In genomic region chr5:167800405-167800804, GRCh38 we compare ENCODE assay signal across 24 cellular contexts.
DNase-seq lines count a peak whose midpoint lies in the region; ATAC-seq, FAIRE-seq and TF ChIP-seq lines count a peak whose summit lies in the region.
"Had no signal": no experiment of that assay in that cellular context is flagged by ENCODE, and none has a peak within 500 bp of the region (broad histone marks: within the 10 kb centered on the region; RNA-seq: fewer than 3 reads in every experiment).

No MANE protein-coding gene starts in this region.

- H3K79me1 ChIP-seq in H1 (ENCODE audit: low read depth, low read length) (no peaks in the 10 kb centered on the region), mesenchymal stem cell (replicated peaks; ENCODE audit: low read length, poor library complexity, severe bottlenecking) (peaks cover 13% of the 10 kb centered on the region)

- H3K4me3 ChIP-seq in SK-N-MC (no peak overlapping the region), H1 (ENCODE audit: extremely low read depth in 1 of 4, insufficient read depth in 2 of 4, low read depth in 3 of 4, low read length in 4 of 4) (no peak overlapping the region), mesenchymal stem cell (ENCODE audit: insufficient read depth in 1 of 2, low read depth in 1 of 2, low read length in 2 of 2) (no peak overlapping the region), neural progenitor cell (no peak overlapping the region)
- H3K4me3 ChIP-seq: A549; BLaER1 treated with 17β-estradiol and CSF1 and Interleukin-3, amounts not matched to agents 10 nM and 100 nM had no signal

- H3K9me3 ChIP-seq in SK-N-MC (ENCODE audit: low read depth, low read length): no peaks in the 10 kb centered on the region
- no peaks in the 10 kb centered on the region for H3K9me3 ChIP-seq in H1 (ENCODE audit: insufficient read depth in 2 of 2, low read depth in 1 of 2, low read length in 1 of 2)
- no peaks in the 10 kb centered on the region for H3K9me3 ChIP-seq in mesenchymal stem cell (ENCODE audit: control insufficient read depth, low read length)
- no peaks in the 10 kb centered on the region for H3K9me3 ChIP-seq in neural progenitor cell (ENCODE audit: low read depth)
- H3K9me3 ChIP-seq: A549; BLaER1 treated with 17β-estradiol and CSF1 and Interleukin-3, amounts not matched to agents 10 nM and 100 nM; Caco-2 had no signal

- ATAC-seq in HG03039 (IDR thresholded peaks at IDR 0.05; ENCODE audit: unreplicated experiment): no peak
- no peak for ATAC-seq in activated CD8-positive, alpha-beta T cell treated with anti-CD3 and anti-CD28 coated beads for 36 hours
- ATAC-seq: A549; CD8-positive, alpha-beta T cell had no signal

- H3K4me1 Mint-ChIP-seq in neural progenitor cell: peaks cover 33% of the 10 kb centered on the region
- no peaks in the 10 kb centered on the region for H3K4me1 Mint-ChIP-seq in activated CD8-positive, alpha-beta T cell treated with anti-CD3 and anti-CD28 coated beads for 36 hours (ENCODE audit: low read depth)
- H3K4me1 Mint-ChIP-seq: B cell had no signal

- no peak overlapping the region for H3K56ac ChIP-seq in H1 (replicated peaks; ENCODE audit: insufficient read length, low read depth, low read length)

- no peak overlapping the region for H2BK20ac ChIP-seq in H1 (ENCODE audit: low read length)

- H3K23ac ChIP-seq in H1 (ENCODE audit: insufficient read length) (no peak overlapping the region), mesenchymal stem cell (ENCODE audit: low read length in 2 of 2) (no peak overlapping the region)

- H3K4ac ChIP-seq in H1 (replicated peaks; ENCODE audit: insufficient read length, low read depth, low read length) (no peak overlapping the region), mesenchymal stem cell (ENCODE audit: low read depth in 1 of 2, low read length in 2 of 2) (no peak overlapping the region)

- no peak for TF ChIP-seq RAD21 in H1 (IDR thresholded peaks at IDR 0.05 in 1 of 2, conservative IDR thresholded peaks at IDR 0.05 in 1 of 2; ENCODE audit: low read depth in 2 of 2, low read length in 2 of 2)

- CTCF ChIA-PET in H1 (lab: Charles Lee; ENCODE audit: partially characterized antibody): interaction anchor here (0.8 kb wide), 1 partner anchor 29 kb away, joined by 3 read pairs; no protein-coding TSS in a partner anchor
- CTCF ChIA-PET in activated CD8-positive, alpha-beta T cell treated with anti-CD3 and anti-CD28 coated beads for 36 hours (lab: Charles Lee): no interaction called here

- no peak for TF ChIP-seq EP300 in H1 (IDR thresholded peaks at IDR 0.05; ENCODE audit: borderline replicate concordance in 1 of 2, low read depth in 2 of 2, low read length in 2 of 2)

- H2BK120ac ChIP-seq in H1 (replicated peaks; ENCODE audit: low read depth, low read length): no peak overlapping the region
- H2BK120ac ChIP-seq in mesenchymal stem cell (ENCODE audit: low read depth, low read length): no peak overlapping the region

- no peak for FAIRE-seq in H1 (lab: Jason Lieb, UNC)
- FAIRE-seq: A549, D721Med, G401.6, GM12891, GM19239 had no signal

- POLR2A ChIA-PET in H1 (lab: Charles Lee; ENCODE audit: partially characterized antibody): no interaction called here
- POLR2A ChIA-PET in activated CD8-positive, alpha-beta T cell treated with anti-CD3 and anti-CD28 coated beads for 36 hours (lab: Charles Lee): no interaction called here

- H2BK15ac ChIP-seq in H1 (ENCODE audit: low read length) (peak overlapping the region; percentile 83; the same call in 1 of the 2 replicates), mesenchymal stem cell (ENCODE audit: low read depth, poor library complexity, severe bottlenecking) (no peak overlapping the region)

- no peak overlapping the region for H4K91ac ChIP-seq in H1 (replicated peaks; ENCODE audit: insufficient read length, low read length)
- H4K91ac ChIP-seq in mesenchymal stem cell (ENCODE audit: low read length): no peak overlapping the region

- H3K23me2 ChIP-seq in H1 (ENCODE audit: low read depth, low read length): no peaks in the 10 kb centered on the region

- no peak overlapping the region for H2AK5ac ChIP-seq in H1 (ENCODE audit: low read depth, low read length)
- H2AK5ac ChIP-seq in mesenchymal stem cell (ENCODE audit: low read length, severe bottlenecking): peak overlapping the region; percentile 53

- TF ChIP-seq CTCF in H1 (IDR thresholded peaks at IDR 0.05; ENCODE audit: control extremely low read depth in 1 of 3, insufficient read depth in 1 of 3, low read depth in 1 of 3, low read length in 3 of 3) (no peak), neural progenitor cell (IDR thresholded peaks at IDR 0.05) (no peak)
- no peak for TF ChIP-seq CTCF in activated CD8-positive, alpha-beta T cell treated with anti-CD3 and anti-CD28 coated beads for 36 hours (IDR thresholded peaks at IDR 0.05)

- H4K5ac ChIP-seq in H1 (ENCODE audit: insufficient read length, low read depth, low read length): no peak overlapping the region

- H3K36me3 ChIP-seq in SK-N-MC (ENCODE audit: insufficient read depth, low read length) (no peaks in the 10 kb centered on the region), H1 (ENCODE audit: control insufficient read depth in 2 of 4, insufficient read depth in 4 of 4, low read length in 3 of 4) (no peaks in the 10 kb centered on the region), mesenchymal stem cell (ENCODE audit: control insufficient read depth in 1 of 2, insufficient read depth in 2 of 2, low read depth in 1 of 2, low read length in 2 of 2) (peaks cover 0 to 2% of the 10 kb centered on the region in 2 experiments), neural progenitor cell (no peaks in the 10 kb centered on the region)

- H3K4me2 ChIP-seq in H1 (ENCODE audit: insufficient read depth in 1 of 2, low read depth in 2 of 2, low read length in 2 of 2) (no peak overlapping the region), mesenchymal stem cell (ENCODE audit: low read length, poor library complexity, severe bottlenecking) (no peak overlapping the region), neural progenitor cell (no peak overlapping the region)
- H3K4me2 ChIP-seq: A549; BLaER1 treated with 17β-estradiol and CSF1 and Interleukin-3, amounts not matched to agents 10 nM and 100 nM had no signal

- intact Hi-C loops in posterior cingulate gyrus (cut with DNase I): no loop called here
- intact Hi-C loops in activated CD8-positive, alpha-beta T cell treated with anti-CD3 and anti-CD28 coated beads for 36 hours (cut with micrococcal nuclease): no loop called here

- peaks cover 0 to 3% (median 1%) of the 10 kb centered on the region in 4 experiments; a peak in 3 of 7 replicates for H3K4me1 ChIP-seq in H1 (replicated peaks in 1 of 4; ENCODE audit: control insufficient read depth in 3 of 4, insufficient read depth in 4 of 4, low read length in 3 of 4)
- peaks cover 2% of the 10 kb centered on the region for H3K4me1 ChIP-seq in mesenchymal stem cell (ENCODE audit: control insufficient read depth, insufficient read depth, low read depth, low read length)
- peaks cover 12% of the 10 kb centered on the region for H3K4me1 ChIP-seq in neural progenitor cell
- H3K4me1 ChIP-seq: A549 had no signal

- H4K8ac ChIP-seq in H1 (ENCODE audit: extremely low read depth, insufficient read depth, low read length) (no peak overlapping the region), mesenchymal stem cell (ENCODE audit: low read length) (no peak overlapping the region)

- H2AFZ ChIP-seq in H1 (ENCODE audit: low read length) (no peak overlapping the region), mesenchymal stem cell (ENCODE audit: low read depth, low read length) (no peak overlapping the region), neural progenitor cell (replicated peaks) (no peak overlapping the region)

- H3K14ac ChIP-seq in H1 (ENCODE audit: insufficient read length) (no peak overlapping the region), mesenchymal stem cell (ENCODE audit: low read length in 2 of 2) (no peak overlapping the region)

- H2BK5ac ChIP-seq in H1 (ENCODE audit: low read depth, low read length): no peak overlapping the region
- no peak overlapping the region for H2BK5ac ChIP-seq in mesenchymal stem cell (ENCODE audit: low read depth, low read length, poor library complexity, severe bottlenecking)

- peaks cover 16% of the 10 kb centered on the region for H3K36me3 Mint-ChIP-seq in neural progenitor cell
- H3K36me3 Mint-ChIP-seq in activated CD8-positive, alpha-beta T cell treated with anti-CD3 and anti-CD28 coated beads for 36 hours (ENCODE audit: low read depth): no peaks in the 10 kb centered on the region
- H3K36me3 Mint-ChIP-seq: CD8-positive, alpha-beta T cell had no signal

- no peak overlapping the region for H3K4me3 Mint-ChIP-seq in neural progenitor cell
- no peak overlapping the region for H3K4me3 Mint-ChIP-seq in activated CD8-positive, alpha-beta T cell treated with anti-CD3 and anti-CD28 coated beads for 36 hours
- H3K4me3 Mint-ChIP-seq: B cell; CD4-positive, alpha-beta T cell; CD8-positive, alpha-beta T cell had no signal

- H3K27me3 ChIP-seq in H1 (replicated peaks in 1 of 4; ENCODE audit: control insufficient read depth in 3 of 4, extremely low read depth in 1 of 4, insufficient read depth in 3 of 4, low read length in 3 of 4) (no peaks in the 10 kb centered on the region), mesenchymal stem cell (ENCODE audit: control insufficient read depth in 1 of 2, insufficient read depth in 1 of 2, low read length in 2 of 2) (peaks cover 0 to under 1% of the 10 kb centered on the region in 2 experiments), neural progenitor cell (no peaks in the 10 kb centered on the region)
- H3K27me3 ChIP-seq: BLaER1 treated with 17β-estradiol and CSF1 and Interleukin-3, amounts not matched to agents 10 nM and 100 nM had no signal

- H3K9ac ChIP-seq in SK-N-MC (ENCODE audit: insufficient read length): no peak overlapping the region
- no peak overlapping the region for H3K9ac ChIP-seq in H1 (replicated peaks in 1 of 4; ENCODE audit: extremely low read depth in 1 of 4, low read depth in 3 of 4, low read length in 3 of 4)
- H3K9ac ChIP-seq in mesenchymal stem cell (ENCODE audit: low read length): no peak overlapping the region
- no peak overlapping the region for H3K9ac ChIP-seq in neural progenitor cell
- H3K9ac ChIP-seq: BLaER1 treated with 17β-estradiol and CSF1 and Interleukin-3, amounts not matched to agents 10 nM and 100 nM had no signal

- H3K79me2 ChIP-seq in H1 (ENCODE audit: control insufficient read depth in 1 of 2, insufficient read depth in 2 of 2, low read length in 2 of 2) (no peaks in the 10 kb centered on the region), neural progenitor cell (ENCODE audit: low read depth) (no peaks in the 10 kb centered on the region)

- H3F3A ChIP-seq in neural progenitor cell (ENCODE audit: low read depth): no peaks in the 10 kb centered on the region

- peak overlapping the region; percentile 65 for H3K27ac ChIP-seq in SK-N-MC
- no peak overlapping the region for H3K27ac ChIP-seq in H1 (ENCODE audit: low read depth, low read length)
- no peak overlapping the region for H3K27ac ChIP-seq in mesenchymal stem cell (ENCODE audit: low read length, poor library complexity, severe bottlenecking)
- H3K27ac ChIP-seq in neural progenitor cell: no peak overlapping the region
- H3K27ac ChIP-seq: 22Rv1; A549; BLaER1 treated with 17β-estradiol and CSF1 and Interleukin-3, amounts not matched to agents 10 nM and 100 nM; C4-2B had no signal

- H3K27me3 Mint-ChIP-seq in neural progenitor cell (ENCODE audit: insufficient read depth, low read depth): peaks cover 2% of the 10 kb centered on the region
- H3K27me3 Mint-ChIP-seq in activated CD8-positive, alpha-beta T cell treated with anti-CD3 and anti-CD28 coated beads for 36 hours: no peaks in the 10 kb centered on the region
- H3K27me3 Mint-ChIP-seq: B cell; CD4-positive, alpha-beta T cell had no signal

- H4K20me1 ChIP-seq in H1 (replicated peaks in 1 of 2; ENCODE audit: control insufficient read depth in 1 of 2, insufficient read depth in 2 of 2, low read length in 2 of 2): no peaks in the 10 kb centered on the region
- no peaks in the 10 kb centered on the region for H4K20me1 ChIP-seq in neural progenitor cell (ENCODE audit: low read depth)
- H4K20me1 ChIP-seq: BLaER1 treated with 17β-estradiol and CSF1 and Interleukin-3, amounts not matched to agents 10 nM and 100 nM had no signal

- 94% methylated on average over 4 of the region's 4 CpGs; no CpG with 5 or more reads in 1 of the 2 experiments for WGBS in H1 (ENCODE audit: extremely low coverage in 1 of 2, insufficient coverage in 1 of 2, insufficient read length in 1 of 2, insufficient replicate concordance in 2 of 2, low coverage in 1 of 2, low lambda C conversion rate in 2 of 2, missing lambda C conversion rate in 1 of 2), 2 experiments
- 91% methylated on average over 4 of the region's 4 CpGs for WGBS in mesenchymal stem cell

- TF ChIP-seq POLR2A in H1 (IDR thresholded peaks at IDR 0.05; ENCODE audit: control extremely low read depth in 1 of 2, low read depth in 2 of 2, low read length in 2 of 2): no peak

- H3K18ac ChIP-seq in H1 (ENCODE audit: extremely low read depth, low read length) (no peak overlapping the region), mesenchymal stem cell (ENCODE audit: low read depth in 1 of 2, low read length in 2 of 2) (no peak overlapping the region)

- H3K9me3 Mint-ChIP-seq in neural progenitor cell: no peaks in the 10 kb centered on the region
- H3K9me3 Mint-ChIP-seq in activated CD8-positive, alpha-beta T cell treated with anti-CD3 and anti-CD28 coated beads for 36 hours: no peaks in the 10 kb centered on the region
- H3K9me3 Mint-ChIP-seq: CD4-positive, alpha-beta T cell; CD8-positive, alpha-beta T cell had no signal

- DNase-seq in SK-N-MC (ENCODE audit: low read depth, low spot score) (no peak), H1 (ENCODE audit: low read depth in 1 of 2, low spot score in 2 of 2) (no peak), mesenchymal stem cell (no peak), neural progenitor cell (ENCODE audit: low spot score) (no peak), posterior cingulate gyrus (no peak), middle frontal gyrus (ENCODE audit: extremely low spot score, low spot score) (no peak)
- no peak for DNase-seq in activated CD8-positive, alpha-beta T cell treated with anti-CD3 and anti-CD28 coated beads for 36 hours
- DNase-seq: AML-193; Caco-2; Calu3; CD4-positive, alpha-beta T cell; CD8-positive, alpha-beta T cell; DMS79 treated with DMSO at 0.1 percent for 48 hours; GF-D8 had no signal

- H2BK12ac ChIP-seq in H1 (ENCODE audit: low read depth, low read length) (no peak overlapping the region), mesenchymal stem cell (ENCODE audit: low read length in 2 of 2) (no peak overlapping the region)

- peak overlapping the region; percentile 42 for H3K27ac Mint-ChIP-seq in neural progenitor cell
- H3K27ac Mint-ChIP-seq in activated CD8-positive, alpha-beta T cell treated with anti-CD3 and anti-CD28 coated beads for 36 hours: no peak overlapping the region
- H3K27ac Mint-ChIP-seq: B cell; CD4-positive, alpha-beta T cell; CD8-positive, alpha-beta T cell had no signal
